16 cellular contexts compared by ENCODE assay signal in genomic region chr12:85549658-85550057, GRCh38.
DNase-seq lines count a peak whose midpoint lies in the region; ATAC-seq, FAIRE-seq and TF ChIP-seq lines count a peak whose summit lies in the region.
"Had no signal": no experiment of that assay in that cellular context is flagged by ENCODE, and none has a peak within 500 bp of the region (broad histone marks: within the 10 kb centered on the region; RNA-seq: fewer than 3 reads in every experiment).

No MANE protein-coding gene starts in this region.

- no peak for TF ChIP-seq CTCF in HepG2 (CRISPR knock-in tag; IDR thresholded peaks at IDR 0.05)
- TF ChIP-seq CTCF in right lobe of liver (IDR thresholded peaks at IDR 0.05): no peak
- TF ChIP-seq CTCF in mucosa of descending colon (IDR thresholded peaks at IDR 0.05): no peak

- intact Hi-C loops in HepG2 (cut with micrococcal nuclease; ENCODE audit: unreplicated experiment): no loop called here
- intact Hi-C loops in right lobe of liver (cut with DNase I): no loop called here
- intact Hi-C loops in mucosa of descending colon (cut with DNase I, micrococcal nuclease): no loop called here
- intact Hi-C loops in Right ventricle myocardium inferior (cut with DNase I): no loop called here

- CTCF ChIA-PET in HepG2 (lab: Yijun Ruan, JAX; ENCODE audit: low intra/inter-chr PET ratio, low total read pairs): no interaction called here

- POLR2A ChIA-PET in HepG2 (lab: Yijun Ruan, JAX): no interaction called here

- H3K9me3 ChIP-seq in HepG2 (ENCODE audit: low read length) (no peaks in the 10 kb centered on the region), right lobe of liver (no peaks in the 10 kb centered on the region), mucosa of descending colon (no peaks in the 10 kb centered on the region)
- H3K9me3 ChIP-seq: Caco-2 had no signal

- DNase-seq in HepG2 (ENCODE audit: low spot score): peak; percentile 10
- DNase-seq in right lobe of liver: no peak
- DNase-seq in NCI-H69 (lab: John Stamatoyannopoulos, UW): peak; percentile 80
- DNase-seq in mucosa of descending colon: no peak
- no peak for DNase-seq in Right ventricle myocardium inferior (ENCODE audit: missing footprints)
- DNase-seq in NCI-H1417 (lab: John Stamatoyannopoulos, UW): no peak
- DNase-seq: ACHN; Caco-2; CD4-positive, alpha-beta T cell; DMS79 treated with DMSO at 0.1 percent for 48 hours; GF-D8; GOT3; H7 had no signal

- peaks cover 15% of the 10 kb centered on the region for H3K4me1 ChIP-seq in HepG2 (ENCODE audit: insufficient read depth, low read length)
- H3K4me1 ChIP-seq in right lobe of liver: no peaks in the 10 kb centered on the region
- H3K4me1 ChIP-seq in mucosa of descending colon (ENCODE audit: low read depth): no peaks in the 10 kb centered on the region

- TF ChIP-seq RAD21 in HepG2 (CRISPR knock-in tag; IDR thresholded peaks at IDR 0.05): no peak

- H3K27me3 ChIP-seq in HepG2 (ENCODE audit: control insufficient read depth in 1 of 2, insufficient read depth in 2 of 2, low read length in 2 of 2) (no peaks in the 10 kb centered on the region), right lobe of liver (no peaks in the 10 kb centered on the region)

- 0% methylated on average over 2 of the region's 2 CpGs for WGBS in HepG2 (ENCODE audit: low lambda C conversion rate)
- WGBS in right lobe of liver (ENCODE audit: insufficient coverage, low coverage, low lambda C conversion rate, missing lambda C conversion rate): 44% methylated on average over 2 of the region's 2 CpGs

- in situ Hi-C loops in HepG2 (cut with HindIII; ENCODE audit: extremely low pct_ligation_motif_present, low pct_unique_long_range_greater_than_20kb): no loop called here

- TF ChIP-seq POLR2A in HepG2 (IDR thresholded peaks at IDR 0.05; ENCODE audit: insufficient read depth in 1 of 2, low read depth in 2 of 2, low read length in 2 of 2) (no peak), right lobe of liver (IDR thresholded peaks at IDR 0.05) (no peak)

- H3K36me3 ChIP-seq in HepG2 (replicated peaks in 1 of 2; ENCODE audit: control insufficient read depth in 1 of 2, insufficient read depth in 2 of 2, low read length in 2 of 2) (no peaks in the 10 kb centered on the region), right lobe of liver (no peaks in the 10 kb centered on the region), mucosa of descending colon (ENCODE audit: low read depth) (no peaks in the 10 kb centered on the region)

- no peak overlapping the region for H3K4me2 ChIP-seq in HepG2 (ENCODE audit: low read depth, low read length)

- H3K4me3 ChIP-seq in HepG2 (replicated peaks in 1 of 3; ENCODE audit: insufficient read depth in 1 of 3, low read depth in 2 of 3, low read length in 3 of 3): no peak overlapping the region
- H3K4me3 ChIP-seq in right lobe of liver: no peak overlapping the region
- no peak overlapping the region for H3K4me3 ChIP-seq in mucosa of descending colon

- no TSS peak for BruUV-seq in HepG2 (replicated peaks; lab: Mats Ljungman, UMichigan)

- no peak overlapping the region for H2AFZ ChIP-seq in HepG2 (ENCODE audit: low read length)

- TF ChIP-seq EP300 in HepG2 (IDR thresholded peaks at IDR 0.05; ENCODE audit: low read depth in 2 of 2, low read length in 2 of 2): no peak
- TF ChIP-seq EP300 in HepG2 (CRISPR knock-in tag; IDR thresholded peaks at IDR 0.05; ENCODE audit: borderline replicate concordance): no peak

- no peak for FAIRE-seq in HepG2 (lab: Jason Lieb, UNC)
- FAIRE-seq: D721Med, HTR-8/SVneo had no signal

- H3K27ac ChIP-seq in HepG2 (ENCODE audit: extremely low read length, insufficient read depth, low read length) (no peak overlapping the region), right lobe of liver (no peak overlapping the region)
- H3K27ac ChIP-seq: C4-2B had no signal

- no peak overlapping the region for H3K9ac ChIP-seq in HepG2 (ENCODE audit: insufficient read depth, low read depth, low read length)

- no peak for ATAC-seq in HepG2
- no peak for ATAC-seq in right lobe of liver
- peak; percentile 84 for ATAC-seq in mucosa of descending colon
- ATAC-seq in Right ventricle myocardium inferior: no peak

- no peaks in the 10 kb centered on the region for H3K79me2 ChIP-seq in HepG2 (ENCODE audit: insufficient read depth, low read length)

- H4K20me1 ChIP-seq in HepG2 (ENCODE audit: insufficient read depth, low read length): no peaks in the 10 kb centered on the region

TF ChIP-seq in HepG2, 621 proteins besides CTCF, POLR2A, EP300 and RAD21:
- TF ChIP-seq CEBPB (IDR thresholded peaks at IDR 0.05; ENCODE audit: borderline replicate concordance, low read depth, low read length) (0 out of 2 replicates have a peak, but pooled peaks have one; percentile 12), ATF7 (IDR thresholded peaks at IDR 0.05) (peak; percentile 47), ATF7 (CRISPR knock-in tag; IDR thresholded peaks at IDR 0.05) (no peak), KLF15 (CRISPR knock-in tag; IDR thresholded peaks at IDR 0.05; ENCODE audit: borderline replicate concordance) (no peak), TBP (CRISPR knock-in tag; IDR thresholded peaks at IDR 0.05) (no peak), ZNF263 (CRISPR knock-in tag; IDR thresholded peaks at IDR 0.05) (no peak), TAF1 (CRISPR knock-in tag; IDR thresholded peaks at IDR 0.05) (no peak), CEBPG (CRISPR knock-in tag; IDR thresholded peaks at IDR 0.05) (0 out of 2 replicates have a peak, but pooled peaks have one; percentile 33)
TF ChIP-seq in HepG2: peak in this region for 3.

Comparison
In these comparisons a context has a peak if more than half of its experiments do, and no peak if none do; other contexts are left out.
1. DNase-seq: peak in HepG2 (single experiment) and NCI-H69 (single experiment); none in right lobe of liver (0 of 3), mucosa of descending colon (0 of 3), Right ventricle myocardium inferior (single experiment) and NCI-H1417 (0 of 3).